Comparison of ENCODE assay signal across 11 cellular contexts in genomic region chr1:114032271-114033218, GRCh38. TPM values are rescaled to one million over a fixed set of nuclear protein-coding genes. Genes with fewer than 3 reads are reported as not detected.
DNase-seq lines count a peak whose midpoint lies in the region; ATAC-seq and TF ChIP-seq lines count a peak whose summit lies in the region.
"Had no signal": no experiment of that assay in that cellular context is flagged by ENCODE, and none has a peak within 500 bp of the region (broad histone marks: within the 10 kb centered on the region; RNA-seq: fewer than 3 reads in every experiment).

No MANE protein-coding gene starts in this region.

- CTCF ChIA-PET in AG04450 (lab: Charles Lee): interaction anchor here (0.6 to 1.0 kb wide), 4 partner anchors 7 to 990 kb away, joined by 3 to 7 read pairs (median 4); no protein-coding TSS in a partner anchor

- H3K4me3 ChIP-seq in AG04450 (ENCODE audit: low read depth, low read length): no peak overlapping the region
- no peak overlapping the region for H3K4me3 ChIP-seq in brain microvascular endothelial cell (ENCODE audit: low read depth, low read length)

- DNase-seq in AG04450 (ENCODE audit: low read depth, low spot score): peak; percentile 41
- peak; percentile 83 for DNase-seq in HS-5 (ENCODE audit: low read depth)
- DNase-seq in brain microvascular endothelial cell: peak; percentile 70
- DNase-seq in islet precursor cell: peak; percentile 75
- DNase-seq in iPS-NIHi7 (ENCODE audit: extremely low spot score): no peak
- no peak for DNase-seq in NCI-H1092 (lab: John Stamatoyannopoulos, UW)
- no peak for DNase-seq in T-helper 9 cell
- DNase-seq: activated CD8-positive, alpha-beta memory T cell treated with anti-CD3 and anti-CD28 coated beads, Interleukin-2, amount 10 ng/mL, durations not matched to agents 7 days and 5 days; NCI-H446 treated with DMSO at 0.1 percent for 48 hours had no signal

- no peak for ATAC-seq in GM18498 (IDR thresholded peaks at IDR 0.05; ENCODE audit: unreplicated experiment)
- ATAC-seq: activated CD8-positive, alpha-beta memory T cell treated with anti-CD3 and anti-CD28 coated beads, Interleukin-2, amount 10 ng/mL, durations not matched to agents 7 days and 5 days had no signal

- in situ Hi-C loops in brain microvascular endothelial cell (cut with HindIII; ENCODE audit: low pct_ligation_motif_present, low sequenced_read_pairs): no loop called here

- POLR2A ChIA-PET in AG04450 (lab: Yijun Ruan, JAX): no interaction called here

- peak overlapping the region; percentile 39 for H3K27ac ChIP-seq in AG04450 (ENCODE audit: low read depth, low read length)
- H3K27ac ChIP-seq in brain microvascular endothelial cell: no peak overlapping the region
- H3K27ac ChIP-seq: C4-2B had no signal

- H3K27me3 ChIP-seq in AG04450 (ENCODE audit: control insufficient read depth, insufficient read depth, low read length): no peaks in the 10 kb centered on the region
- no peaks in the 10 kb centered on the region for H3K27me3 ChIP-seq in brain microvascular endothelial cell (replicated peaks)

- TF ChIP-seq CTCF in AG04450 (IDR thresholded peaks at IDR 0.05; ENCODE audit: low read depth, low read length) (no peak), brain microvascular endothelial cell (IDR thresholded peaks at IDR 0.05; ENCODE audit: low read depth, low read length, missing control alignments) (no peak)

- no peaks in the 10 kb centered on the region for H3K36me3 ChIP-seq in brain microvascular endothelial cell (replicated peaks)

- no peaks in the 10 kb centered on the region for H3K9me3 ChIP-seq in AG04450 (ENCODE audit: control insufficient read depth, insufficient read depth, low read length)

RNA-seq across cellular contexts. Expression of gene OLFML3, which starts 53.3 kb away (rescaled TPM):
- 90.3 and 105 TPM in 2 replicates for polyA plus RNA-seq in AG04450 (2011; rRNA removed)
- polyA minus RNA-seq in AG04450 (2011; rRNA and poly(A)+ RNA removed): 35.2 and 43.1 TPM in 2 replicates

Comparison
In these comparisons a context has a peak if more than half of its experiments do, and no peak if none do; other contexts are left out.
1. DNase-seq: peak in AG04450 (single experiment), HS-5 (single experiment), brain microvascular endothelial cell (single experiment) and islet precursor cell (single experiment); none in iPS-NIHi7 (single experiment), NCI-H1092 (single experiment) and T-helper 9 cell (single experiment).